ENCODE assay signal across 1 cellular context in genomic region chr7:141737836-141738591, GRCh38.
A peak's percentile ranks its signal among the peaks of the same experiment; 100 is the strongest.
TF ChIP-seq lines count a peak whose summit lies in the region.

TSS of gene SSBP1 (plus strand) at chr7:141738358. CDS start at chr7:141739167, 809 bp downstream.

TF ChIP-seq in K562, 482 proteins besides CTCF, POLR2A, EP300 and RAD21 (continued from another document and continues in another):
- TF ChIP-seq CLOCK (CRISPR knock-in tag; IDR thresholded peaks at IDR 0.05; ENCODE audit: borderline replicate concordance) = 0 out of 2 replicates have a peak, but pooled peaks have one; percentile 28
- peak; percentile 46 to 99 for TF ChIP-seq CBX3 (IDR thresholded peaks at IDR 0.05; ENCODE audit: borderline replicate concordance in 1 of 2, low read length in 2 of 2)
- TF ChIP-seq MXD1 (CRISPR knock-in tag; IDR thresholded peaks at IDR 0.05; ENCODE audit: borderline replicate concordance, poor library complexity, severe bottlenecking) = peak; percentile 64
- no peak; the same call in 1 of the 2 replicates for TF ChIP-seq CREB3 (tag; conservative IDR thresholded peaks at IDR 0.05; ENCODE audit: low read depth)
- TF ChIP-seq GABPB2 (CRISPR knock-in tag; conservative IDR thresholded peaks at IDR 0.05) = no peak
- TF ChIP-seq GATAD2A (IDR thresholded peaks at IDR 0.05) = 0 out of 2 replicates have a peak, but pooled peaks have one; percentile 5
- TF ChIP-seq CGGBP1 (CRISPR knock-in tag; IDR thresholded peaks at IDR 0.05) = peak; percentile 88; the same call in 1 of the 2 replicates
- TF ChIP-seq HMGN3 (IDR thresholded peaks at IDR 0.05; ENCODE audit: borderline replicate concordance, extremely low read depth, insufficient read length, low read depth, low read length) = peak; percentile 62
- no peak for TF ChIP-seq ID3 (CRISPR knock-in tag; IDR thresholded peaks at IDR 0.05)
- peak; percentile 91 for TF ChIP-seq ID3 (tag; IDR thresholded peaks at IDR 0.05)
- TF ChIP-seq CBFA2T2 (conservative IDR thresholded peaks at IDR 0.05) = no peak
- no peak for TF ChIP-seq ZNF699 (CRISPR knock-in tag; IDR thresholded peaks at IDR 0.05; ENCODE audit: insufficient replicate concordance)
- TF ChIP-seq ZNF444 (CRISPR knock-in tag; IDR thresholded peaks at IDR 0.05) = no peak
- peak in 1 of 2 experiments; percentile 38; a peak in 1 of 4 replicates for TF ChIP-seq FOXA3 (CRISPR knock-in tag; conservative IDR thresholded peaks at IDR 0.05 in 1 of 2, IDR thresholded peaks at IDR 0.05 in 1 of 2)
- no peak for TF ChIP-seq NUFIP1 (IDR thresholded peaks at IDR 0.05; ENCODE audit: partially characterized antibody)
- peak; percentile 92 for TF ChIP-seq CHD1 (IDR thresholded peaks at IDR 0.05; ENCODE audit: low read length)
- peak; percentile 97 for TF ChIP-seq NBN (IDR thresholded peaks at IDR 0.05; ENCODE audit: low read depth)
- peak; percentile 77 for TF ChIP-seq MEF2A (IDR thresholded peaks at IDR 0.05; ENCODE audit: control insufficient read depth, low read depth, low read length)
- TF ChIP-seq ZC3H11A (IDR thresholded peaks at IDR 0.05; ENCODE audit: low read depth, low read length) = peak; percentile 99
- TF ChIP-seq ZBTB43 (CRISPR knock-in tag; IDR thresholded peaks at IDR 0.05) = 0 out of 2 replicates have a peak, but pooled peaks have one; percentile 73
- no peak for TF ChIP-seq NR3C1 (CRISPR knock-in tag; IDR thresholded peaks at IDR 0.05)
- TF ChIP-seq CCNT2 (IDR thresholded peaks at IDR 0.05; ENCODE audit: borderline replicate concordance, extremely low read depth, insufficient read length, low read depth, low read length) = peak; percentile 52
- peak; percentile 91; the same call in 1 of the 2 replicates for TF ChIP-seq FOXK1 (CRISPR knock-in tag; IDR thresholded peaks at IDR 0.05; ENCODE audit: borderline replicate concordance)
- TF ChIP-seq ZNF79 (CRISPR knock-in tag; IDR thresholded peaks at IDR 0.05; ENCODE audit: low read depth) = peak; percentile 64; the same call in 1 of the 2 replicates
- no peak for TF ChIP-seq MCM3 (IDR thresholded peaks at IDR 0.05)
- TF ChIP-seq ZNF764 (CRISPR knock-in tag; IDR thresholded peaks at IDR 0.05; ENCODE audit: low read depth) = peak; percentile 37; the same call in 1 of the 2 replicates
- TF ChIP-seq BACH1 (tag; IDR thresholded peaks at IDR 0.05) = peak; percentile 73
- TF ChIP-seq NKRF (IDR thresholded peaks at IDR 0.05; ENCODE audit: borderline replicate concordance) = peak; percentile 100
- no peak for TF ChIP-seq STAG1 (CRISPR knock-in tag; IDR thresholded peaks at IDR 0.05; ENCODE audit: borderline replicate concordance)
- peak; percentile 89 for TF ChIP-seq SMAD3 (CRISPR knock-in tag; conservative IDR thresholded peaks at IDR 0.05)
- TF ChIP-seq TEAD1 (CRISPR knock-in tag; IDR thresholded peaks at IDR 0.05) = peak in 1 of 2 experiments; percentile 82; a peak in 1 of 4 replicates
- TF ChIP-seq GTF2E2 (tag; IDR thresholded peaks at IDR 0.05) = peak; percentile 98
- TF ChIP-seq ZNF398 (CRISPR knock-in tag; IDR thresholded peaks at IDR 0.05) = no peak
- TF ChIP-seq POLR3A (IDR thresholded peaks at IDR 0.05; ENCODE audit: borderline replicate concordance, extremely low read depth, insufficient read depth, insufficient read length) = no peak
- TF ChIP-seq ARID3A (IDR thresholded peaks at IDR 0.05; ENCODE audit: borderline replicate concordance, low read depth, low read length) = no peak; the same call in 1 of the 2 replicates
- no peak for TF ChIP-seq SMARCC2 (IDR thresholded peaks at IDR 0.05; ENCODE audit: low read depth)
- peak; percentile 83 for TF ChIP-seq ZNF24 (IDR thresholded peaks at IDR 0.05)
- TF ChIP-seq KLF10 (CRISPR knock-in tag; IDR thresholded peaks at IDR 0.05) = no peak; the same call in 1 of the 2 replicates
- no peak; the same call in 1 of the 2 replicates for TF ChIP-seq ZNF431 (CRISPR knock-in tag; IDR thresholded peaks at IDR 0.05)
- TF ChIP-seq ZBTB17 (CRISPR knock-in tag; IDR thresholded peaks at IDR 0.05) = peak; percentile 88
- 0 out of 2 replicates have a peak, but pooled peaks have one; percentile 64 for TF ChIP-seq HOMEZ (CRISPR knock-in tag; IDR thresholded peaks at IDR 0.05)
- peak; percentile 86 for TF ChIP-seq LEF1 (IDR thresholded peaks at IDR 0.05)
- TF ChIP-seq TBP (optimal IDR thresholded peaks at IDR 0.05; ENCODE audit: low read depth, low read length) = peak; percentile 90
- TF ChIP-seq PHTF2 (CRISPR knock-in tag; IDR thresholded peaks at IDR 0.05) = no peak
- TF ChIP-seq PKNOX1 (IDR thresholded peaks at IDR 0.05) = peak; percentile 51; the same call in 1 of the 2 replicates
- peak; percentile 99 for TF ChIP-seq NFRKB (IDR thresholded peaks at IDR 0.05; ENCODE audit: low read depth)
- TF ChIP-seq ZBTB7A (IDR thresholded peaks at IDR 0.05; ENCODE audit: borderline replicate concordance, control insufficient read depth, low read depth, low read length) = peak; percentile 32; the same call in 1 of the 2 replicates
- TF ChIP-seq ZNF511 (CRISPR knock-in tag; IDR thresholded peaks at IDR 0.05) = peak; percentile 88; the same call in 1 of the 2 replicates
- TF ChIP-seq HDAC6 (IDR thresholded peaks at IDR 0.05; ENCODE audit: low read depth, low read length) = peak; percentile 82; the same call in 1 of the 2 replicates
